ENCODE assay signal across 17 cellular contexts in genomic region chr2:216922170-216922780, GRCh38.
DNase-seq lines count a peak whose midpoint lies in the region; ATAC-seq, FAIRE-seq and TF ChIP-seq lines count a peak whose summit lies in the region.
"Had no signal": no experiment of that assay in that cellular context is flagged by ENCODE, and none has a peak within 500 bp of the region (broad histone marks: within the 10 kb centered on the region; RNA-seq: fewer than 3 reads in every experiment).

No MANE protein-coding gene starts in this region.

- H3K4me3 ChIP-seq in BE2C (ENCODE audit: low read depth, low read length) = no peak overlapping the region
- H3K4me3 ChIP-seq: left lung, MG63, tibial nerve had no signal

- no peaks in the 10 kb centered on the region for H3K9me3 ChIP-seq in BE2C
- H3K9me3 ChIP-seq: left lung, MG63, tibial nerve had no signal

- no peaks in the 10 kb centered on the region for H3K27me3 ChIP-seq in BE2C
- H3K27me3 ChIP-seq: left lung, MG63, tibial nerve had no signal

- peak; percentile 49 for ATAC-seq in GM18858 (IDR thresholded peaks at IDR 0.05; ENCODE audit: unreplicated experiment)
- ATAC-seq in GM21423 (IDR thresholded peaks at IDR 0.05; ENCODE audit: unreplicated experiment) = peak; percentile 69
- ATAC-seq in HG02970 (IDR thresholded peaks at IDR 0.05; ENCODE audit: low FRiP score, unreplicated experiment) = peak; percentile 48
- ATAC-seq: activated CD8-positive, alpha-beta memory T cell treated with anti-CD3 and anti-CD28 coated beads, Interleukin-2, amount 10 ng/mL, durations not matched to agents 7 days and 5 days; left lung; PC-3 had no signal

- DNase-seq in NCI-H69 (lab: John Stamatoyannopoulos, UW) = peak; percentile 22
- DNase-seq in GM12891 (ENCODE audit: insufficient read length, low spot score) = no peak
- DNase-seq in GF-D8 (lab: John Stamatoyannopoulos, UW) = no peak
- DNase-seq in effector CD4-positive, alpha-beta T cell = no peak
- no peak for DNase-seq in BE2C
- DNase-seq: activated B cell treated with CpG ODN at 0.5 μM for 24 hours; activated CD8-positive, alpha-beta memory T cell treated with anti-CD3 and anti-CD28 coated beads, Interleukin-2, amount 10 ng/mL, durations not matched to agents 7 days and 5 days; activated gamma-delta T cell treated with Interleukin-2 at 50 U/mL for 16 hours; AML-193; DND-41; left lung; MG63; PC-3 had no signal

- TF ChIP-seq POLR2A in GM12891 (IDR thresholded peaks at IDR 0.05; ENCODE audit: low read depth, low read length) = no peak

- no peak for FAIRE-seq in GM12891 (lab: Jason Lieb, UNC)

- H3K36me3 ChIP-seq in BE2C = no peaks in the 10 kb centered on the region
- H3K36me3 ChIP-seq: left lung, MG63, tibial nerve had no signal

- H3K4me1 ChIP-seq in BE2C = no peaks in the 10 kb centered on the region
- H3K4me1 ChIP-seq: left lung had no signal

- no peak for TF ChIP-seq CTCF in BE2C (IDR thresholded peaks at IDR 0.05; ENCODE audit: low read depth, low read length)

TF ChIP-seq in GM12891, 5 proteins besides CTCF, POLR2A, EP300 and RAD21:
- TF ChIP-seq POLR2AphosphoS5 (IDR thresholded peaks at IDR 0.05; ENCODE audit: low read depth, low read length) = no peak
- TF ChIP-seq POU2F2 (IDR thresholded peaks at IDR 0.05; ENCODE audit: low read depth, low read length) = no peak
- TF ChIP-seq PAX5 (IDR thresholded peaks at IDR 0.05; ENCODE audit: insufficient read depth, low read length, severe bottlenecking) = no peak
- no peak for TF ChIP-seq TAF1 (IDR thresholded peaks at IDR 0.05; ENCODE audit: low read depth, low read length)
- TF ChIP-seq SPI1 (IDR thresholded peaks at IDR 0.05; ENCODE audit: low read depth, low read length) = no peak
TF ChIP-seq in GM12891: peak in this region for 0.
